ENCODE assay signal across 8 cellular contexts in the genomic region with DNA sequence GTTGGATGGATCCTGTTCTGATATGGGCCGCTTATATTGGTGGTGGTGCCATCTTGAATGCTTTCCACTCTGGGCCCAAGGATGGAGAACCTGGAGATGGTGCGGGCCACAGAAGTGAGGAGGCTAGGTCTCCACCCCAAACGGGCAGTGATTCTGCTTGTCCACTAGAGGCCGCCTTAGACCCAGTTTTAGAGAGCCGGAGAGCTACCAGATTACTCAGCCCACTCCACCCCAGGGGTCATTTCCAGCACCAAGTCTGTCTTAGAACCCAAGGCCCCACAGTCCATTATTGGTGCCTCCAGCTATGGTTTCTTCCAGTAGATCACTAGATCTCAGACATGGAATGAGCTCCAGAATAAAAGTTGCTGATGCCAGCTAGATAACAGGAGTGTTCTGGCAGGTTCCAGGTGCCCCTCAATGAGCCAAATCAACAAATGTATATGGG. TPM values are rescaled to one million over a fixed set of nuclear protein-coding genes. Genes with fewer than 3 reads are reported as not detected.
A peak's percentile ranks its signal among the peaks of the same experiment; 100 is the strongest.
DNase-seq lines count a peak whose midpoint lies in the region; ATAC-seq, FAIRE-seq and TF ChIP-seq lines count a peak whose summit lies in the region.

No MANE protein-coding gene starts in this region.

- H3K9ac ChIP-seq in SK-N-SH, result peak overlapping the region; percentile 71; the same call in 1 of the 2 replicates

- peak; percentile 100 for TF ChIP-seq RAD21 in Ishikawa (IDR thresholded peaks at IDR 0.05; ENCODE audit: low read depth)
- TF ChIP-seq RAD21 in SK-N-SH (IDR thresholded peaks at IDR 0.05; ENCODE audit: low read length), result peak; percentile 95

- TF ChIP-seq CTCF in BJ (IDR thresholded peaks at IDR 0.05; ENCODE audit: insufficient read depth, low read depth, low read length) (peak; percentile 89), SK-N-SH (IDR thresholded peaks at IDR 0.05) (peak; percentile 90)

- H3K9me2 ChIP-seq in SK-N-SH, result no peaks in the 10 kb centered on the region

- peaks cover 33% of the 10 kb centered on the region for H3F3A ChIP-seq in SK-N-SH (replicated peaks; ENCODE audit: insufficient read depth)

- H3K4me2 ChIP-seq in SK-N-SH, result peak overlapping the region; percentile 89

- POLR2A ChIA-PET in BJ (lab: Charles Lee) (interaction anchor here (0.6 kb wide), 1 partner anchor 245 kb away, joined by 8 read pairs; a partner anchor contains a TSS), SK-N-SH (lab: Yijun Ruan, JAX) (interaction anchor here (0.7 to 0.9 kb wide), 2 partner anchors 54 to 195 kb away, joined by 3 to 4 read pairs; no protein-coding TSS in a partner anchor)

- H3K27ac Mint-ChIP-seq in activated naive CD8-positive, alpha-beta T cell treated with anti-CD3 and anti-CD28 coated beads for 36 hours, result no peak overlapping the region

- H3K4me3 ChIP-seq in BJ (ENCODE audit: low read depth, low read length), result no peak overlapping the region
- H3K4me3 ChIP-seq in SK-N-SH (ENCODE audit: low read depth in 2 of 2, low read length in 1 of 2), result peak overlapping the region in 1 of 2 experiments; percentile 27; a peak in 1 of 4 replicates

- H3K36me3 ChIP-seq in BJ (ENCODE audit: control insufficient read depth, insufficient read depth, low read length) (no peaks in the 10 kb centered on the region), SK-N-SH (replicated peaks in 1 of 2; ENCODE audit: control insufficient read depth in 1 of 2, insufficient read depth in 2 of 2, low read length in 1 of 2) (no peaks in the 10 kb centered on the region)

- no peaks in the 10 kb centered on the region for H3K9me3 Mint-ChIP-seq in activated naive CD8-positive, alpha-beta T cell treated with anti-CD3 and anti-CD28 coated beads for 36 hours

- peaks cover 2% of the 10 kb centered on the region for H3K4me1 Mint-ChIP-seq in activated naive CD8-positive, alpha-beta T cell treated with anti-CD3 and anti-CD28 coated beads for 36 hours

- no peak for DNase-seq in BJ (ENCODE audit: low read depth)
- DNase-seq in SK-N-SH, result peak; percentile 83
- peak; percentile 60 for DNase-seq in activated naive CD8-positive, alpha-beta T cell treated with anti-CD3 and anti-CD28 coated beads for 36 hours
- peak; percentile 77 for DNase-seq in Right ventricle myocardium inferior (ENCODE audit: missing footprints)
- DNase-seq in posterior vena cava (ENCODE audit: low spot score), result peak; percentile 87
- DNase-seq in urothelium cell line (ENCODE audit: low spot score), result peak; percentile 86

- peak overlapping the region; percentile 60; the same call in 1 of the 2 replicates for H2AFZ ChIP-seq in SK-N-SH (ENCODE audit: low read depth)

- no peaks in the 10 kb centered on the region for H3K9me3 ChIP-seq in SK-N-SH

- no peaks in the 10 kb centered on the region for H3K36me3 Mint-ChIP-seq in activated naive CD8-positive, alpha-beta T cell treated with anti-CD3 and anti-CD28 coated beads for 36 hours

- no peak for FAIRE-seq in urothelium cell line (lab: Jason Lieb, UNC)

- no peak overlapping the region for H3K4me3 Mint-ChIP-seq in activated naive CD8-positive, alpha-beta T cell treated with anti-CD3 and anti-CD28 coated beads for 36 hours

- peak overlapping the region; percentile 84 to 98; a peak in 3 of 4 replicates for H3K27ac ChIP-seq in SK-N-SH (ENCODE audit: low read depth in 2 of 2, low read length in 1 of 2)

- CTCF ChIA-PET in BJ (lab: Yijun Ruan, JAX), result interaction anchor here (0.6 to 26.0 kb wide), 42 partner anchors 8 to 364 kb away, joined by 3 to 484 read pairs (median 4); a partner anchor contains a TSS
- CTCF ChIA-PET in SK-N-SH (lab: Yijun Ruan, JAX), result interaction anchor here (0.5 to 37.3 kb wide), 59 partner anchors 8 to 1351 kb away, joined by 3 to 753 read pairs (median 4); a partner anchor contains a TSS

- peaks cover 3% of the 10 kb centered on the region for H3K27me3 Mint-ChIP-seq in activated naive CD8-positive, alpha-beta T cell treated with anti-CD3 and anti-CD28 coated beads for 36 hours

- no peaks in the 10 kb centered on the region for H4K20me1 ChIP-seq in SK-N-SH (ENCODE audit: insufficient read depth)

- ATAC-seq in GM19025 (IDR thresholded peaks at IDR 0.05; ENCODE audit: low read depth, unreplicated experiment) (peak; percentile 68), Right ventricle myocardium inferior (peak; percentile 89)

- 13% methylated on average over 3 of the region's 5 CpGs for WGBS in SK-N-SH (ENCODE audit: low lambda C conversion rate)

- no peak for TF ChIP-seq EP300 in Ishikawa (IDR thresholded peaks at IDR 0.05; ENCODE audit: borderline replicate concordance)
- no peak for TF ChIP-seq EP300 in SK-N-SH (IDR thresholded peaks at IDR 0.05; ENCODE audit: borderline replicate concordance in 1 of 2, low read depth in 1 of 2, low read length in 1 of 2)

- no peaks in the 10 kb centered on the region for H3K27me3 ChIP-seq in BJ (ENCODE audit: control insufficient read depth, insufficient read depth, low read length)
- H3K27me3 ChIP-seq in SK-N-SH (ENCODE audit: insufficient read depth), result no peaks in the 10 kb centered on the region

- H3K4me1 ChIP-seq in SK-N-SH (ENCODE audit: control insufficient read depth in 1 of 2, insufficient read depth in 2 of 2, low read depth in 1 of 2, low read length in 1 of 2), result peaks cover 22 to 31% of the 10 kb centered on the region in 2 experiments; a peak in 3 of 4 replicates

- intact Hi-C loops in Right ventricle myocardium inferior (cut with DNase I), result loop anchor here (1.0 to 10.0 kb wide), 3 partner anchors 54 to 349 kb away; no protein-coding TSS in a partner anchor
- intact Hi-C loops in posterior vena cava (cut with DNase I), result loop anchor here (5.0 to 10.0 kb wide), 3 partner anchors 56 to 209 kb away; no protein-coding TSS in a partner anchor

- H3K79me2 ChIP-seq in SK-N-SH (ENCODE audit: insufficient read depth), result no peaks in the 10 kb centered on the region

TF ChIP-seq in Ishikawa, 13 proteins besides CTCF, POLR2A, EP300 and RAD21:
- TF ChIP-seq, protein P1, sequence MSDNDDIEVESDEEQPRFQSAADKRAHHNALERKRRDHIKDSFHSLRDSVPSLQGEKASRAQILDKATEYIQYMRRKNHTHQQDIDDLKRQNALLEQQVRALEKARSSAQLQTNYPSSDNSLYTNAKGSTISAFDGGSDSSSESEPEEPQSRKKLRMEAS (IDR thresholded peaks at IDR 0.05), result no peak
- no peak; the same call in 1 of the 2 replicates for TF ChIP-seq CEBPB (IDR thresholded peaks at IDR 0.05)
- peak; percentile 40 for TF ChIP-seq YY1 (IDR thresholded peaks at IDR 0.05; ENCODE audit: low read depth)
- peak; percentile 24; the same call in 1 of the 2 replicates for TF ChIP-seq FOXM1 (IDR thresholded peaks at IDR 0.05; ENCODE audit: borderline replicate concordance, low read depth)
- peak; percentile 27; the same call in 1 of the 2 replicates for TF ChIP-seq TCF12 (IDR thresholded peaks at IDR 0.05; ENCODE audit: low read depth)
- no peak for TF ChIP-seq EGR1 (IDR thresholded peaks at IDR 0.05)
- no peak; the same call in 1 of the 2 replicates for TF ChIP-seq NFIC (IDR thresholded peaks at IDR 0.05)
- peak; percentile 43; the same call in 1 of the 2 replicates for TF ChIP-seq TAF1 (IDR thresholded peaks at IDR 0.05; ENCODE audit: low read depth)
- no peak for TF ChIP-seq ZBTB7A (IDR thresholded peaks at IDR 0.05; ENCODE audit: low read depth)

TF ChIP-seq in SK-N-SH, 30 proteins besides CTCF, POLR2A, EP300 and RAD21 (continues in another document):
- TF ChIP-seq FOXJ3 (CRISPR knock-in tag; IDR thresholded peaks at IDR 0.05) (no peak), FOXM1 (IDR thresholded peaks at IDR 0.05; ENCODE audit: low read depth) (no peak), GATA2 (CRISPR knock-in tag; IDR thresholded peaks at IDR 0.05) (peak; percentile 12; the same call in 1 of the 2 replicates), ELF1 (IDR thresholded peaks at IDR 0.05) (no peak), EZH2phosphoT487 (IDR thresholded peaks at IDR 0.05; ENCODE audit: borderline replicate concordance, low read depth) (no peak)
- TF ChIP-seq, protein P2, sequence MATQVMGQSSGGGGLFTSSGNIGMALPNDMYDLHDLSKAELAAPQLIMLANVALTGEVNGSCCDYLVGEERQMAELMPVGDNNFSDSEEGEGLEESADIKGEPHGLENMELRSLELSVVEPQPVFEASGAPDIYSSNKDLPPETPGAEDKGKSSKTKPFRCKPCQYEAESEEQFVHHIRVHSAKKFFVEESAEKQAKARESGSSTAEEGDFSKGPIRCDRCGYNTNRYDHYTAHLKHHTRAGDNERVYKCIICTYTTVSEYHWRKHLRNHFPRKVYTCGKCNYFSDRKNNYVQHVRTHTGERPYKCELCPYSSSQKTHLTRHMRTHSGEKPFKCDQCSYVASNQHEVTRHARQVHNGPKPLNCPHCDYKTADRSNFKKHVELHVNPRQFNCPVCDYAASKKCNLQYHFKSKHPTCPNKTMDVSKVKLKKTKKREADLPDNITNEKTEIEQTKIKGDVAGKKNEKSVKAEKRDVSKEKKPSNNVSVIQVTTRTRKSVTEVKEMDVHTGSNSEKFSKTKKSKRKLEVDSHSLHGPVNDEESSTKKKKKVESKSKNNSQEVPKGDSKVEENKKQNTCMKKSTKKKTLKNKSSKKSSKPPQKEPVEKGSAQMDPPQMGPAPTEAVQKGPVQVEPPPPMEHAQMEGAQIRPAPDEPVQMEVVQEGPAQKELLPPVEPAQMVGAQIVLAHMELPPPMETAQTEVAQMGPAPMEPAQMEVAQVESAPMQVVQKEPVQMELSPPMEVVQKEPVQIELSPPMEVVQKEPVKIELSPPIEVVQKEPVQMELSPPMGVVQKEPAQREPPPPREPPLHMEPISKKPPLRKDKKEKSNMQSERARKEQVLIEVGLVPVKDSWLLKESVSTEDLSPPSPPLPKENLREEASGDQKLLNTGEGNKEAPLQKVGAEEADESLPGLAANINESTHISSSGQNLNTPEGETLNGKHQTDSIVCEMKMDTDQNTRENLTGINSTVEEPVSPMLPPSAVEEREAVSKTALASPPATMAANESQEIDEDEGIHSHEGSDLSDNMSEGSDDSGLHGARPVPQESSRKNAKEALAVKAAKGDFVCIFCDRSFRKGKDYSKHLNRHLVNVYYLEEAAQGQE (IDR thresholded peaks at IDR 0.05; ENCODE audit: low read depth, low read length), result 0 out of 2 replicates have a peak, but pooled peaks have one; percentile 10

RNA-seq across cellular contexts. Expression of a gene that starts 11.8 kb away (rescaled TPM):
- polyA plus RNA-seq in BJ (2011; rRNA removed) (32.5 and 43.8 TPM in 2 replicates), SK-N-SH (2012; rRNA removed) (41.4 and 52.2 TPM in 2 replicates)
- 25.5 and 27.1 TPM in 2 replicates for polyA minus RNA-seq in BJ (2011; rRNA and poly(A)+ RNA removed)
- 29.0 and 35.7 TPM in 2 replicates for polyA plus RNA-seq in SK-N-SH (2012; cell fraction: cytosol; rRNA removed)
- 103 and 119 TPM in 2 replicates for polyA plus RNA-seq in SK-N-SH (2012; cell fraction: nucleus; rRNA removed)
- total RNA-seq in activated naive CD8-positive, alpha-beta T cell treated with anti-CD3 and anti-CD28 coated beads for 36 hours, result 10 to 100 TPM; 16.5 to 17.4 TPM
- total RNA-seq in Right ventricle myocardium inferior (11.7 TPM), posterior vena cava (10 to 100 TPM; 70.1 to 78.8 TPM)

RNA-seq across cellular contexts. Expression of a gene that starts 24.8 kb away (rescaled TPM):
- 25.2 and 37.2 TPM in 2 replicates for polyA plus RNA-seq in BJ (2011; rRNA removed)
- 13.8 TPM in 2 replicates for polyA minus RNA-seq in BJ (2011; rRNA and poly(A)+ RNA removed)
- 159 and 200 TPM in 2 replicates for polyA plus RNA-seq in SK-N-SH (2012; rRNA removed)
- polyA plus RNA-seq in SK-N-SH (2012; cell fraction: cytosol; rRNA removed), result 163 and 191 TPM in 2 replicates
- polyA plus RNA-seq in SK-N-SH (2012; cell fraction: nucleus; rRNA removed), result 211 and 277 TPM in 2 replicates
- total RNA-seq in activated naive CD8-positive, alpha-beta T cell treated with anti-CD3 and anti-CD28 coated beads for 36 hours, result under 1 TPM in 1 of 2 experiments, not detected in 1; 0.12 TPM
- 8.5 TPM for total RNA-seq in Right ventricle myocardium inferior
- total RNA-seq in posterior vena cava, result 10 to 100 TPM; 34.2 to 36.7 TPM
